1 cellular context compared by ENCODE assay signal in the genomic region with DNA sequence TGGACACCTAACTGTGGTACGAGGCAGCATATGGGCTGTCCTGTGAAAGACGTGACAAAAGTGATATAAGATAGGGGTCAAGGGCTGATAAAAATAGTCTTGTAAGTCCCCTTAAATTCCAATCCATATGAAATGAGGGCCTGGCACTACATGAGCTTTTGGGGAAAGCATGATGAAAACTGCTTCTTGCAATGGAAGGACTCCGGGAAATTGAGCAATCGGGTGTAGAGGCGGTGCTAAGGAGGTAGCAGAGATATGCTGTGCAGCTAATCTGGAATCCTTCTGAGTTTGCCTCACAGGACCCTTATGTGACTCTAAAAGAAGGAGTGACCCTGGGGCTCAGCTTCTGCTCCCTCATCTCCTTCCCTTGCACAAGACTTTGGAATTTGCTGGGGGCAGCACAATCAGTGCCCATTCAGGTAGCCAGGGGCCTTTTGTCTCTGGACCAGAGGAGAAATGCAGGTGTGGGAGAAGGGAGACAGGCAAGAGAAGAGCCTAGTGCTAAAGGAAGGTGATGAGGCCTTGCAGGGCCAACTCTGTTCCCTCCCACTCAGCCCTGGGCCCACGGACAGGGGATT.
TF ChIP-seq lines count a peak whose summit lies in the region.

No MANE protein-coding gene starts in this region.

TF ChIP-seq in liver, 16 proteins besides CTCF, POLR2A, EP300 and RAD21:
- TF ChIP-seq, protein P1, sequence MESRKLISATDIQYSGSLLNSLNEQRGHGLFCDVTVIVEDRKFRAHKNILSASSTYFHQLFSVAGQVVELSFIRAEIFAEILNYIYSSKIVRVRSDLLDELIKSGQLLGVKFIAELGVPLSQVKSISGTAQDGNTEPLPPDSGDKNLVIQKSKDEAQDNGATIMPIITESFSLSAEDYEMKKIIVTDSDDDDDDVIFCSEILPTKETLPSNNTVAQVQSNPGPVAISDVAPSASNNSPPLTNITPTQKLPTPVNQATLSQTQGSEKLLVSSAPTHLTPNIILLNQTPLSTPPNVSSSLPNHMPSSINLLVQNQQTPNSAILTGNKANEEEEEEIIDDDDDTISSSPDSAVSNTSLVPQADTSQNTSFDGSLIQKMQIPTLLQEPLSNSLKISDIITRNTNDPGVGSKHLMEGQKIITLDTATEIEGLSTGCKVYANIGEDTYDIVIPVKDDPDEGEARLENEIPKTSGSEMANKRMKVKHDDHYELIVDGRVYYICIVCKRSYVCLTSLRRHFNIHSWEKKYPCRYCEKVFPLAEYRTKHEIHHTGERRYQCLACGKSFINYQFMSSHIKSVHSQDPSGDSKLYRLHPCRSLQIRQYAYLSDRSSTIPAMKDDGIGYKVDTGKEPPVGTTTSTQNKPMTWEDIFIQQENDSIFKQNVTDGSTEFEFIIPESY (IDR thresholded peaks at IDR 0.05): no peak
- TF ChIP-seq RXRA (IDR thresholded peaks at IDR 0.05) (no peak), JUND (IDR thresholded peaks at IDR 0.05) (no peak), EGR1 (IDR thresholded peaks at IDR 0.05; ENCODE audit: low read depth in 2 of 2) (no peak), HNF4A (conservative IDR thresholded peaks at IDR 0.05) (no peak), HNF4G (IDR thresholded peaks at IDR 0.05) (no peak), FOXA1 (IDR thresholded peaks at IDR 0.05) (no peak), FOXA2 (IDR thresholded peaks at IDR 0.05) (no peak), YY1 (IDR thresholded peaks at IDR 0.05) (no peak), TAF1 (conservative IDR thresholded peaks at IDR 0.05) (no peak), SP1 (IDR thresholded peaks at IDR 0.05) (no peak)
- TF ChIP-seq, protein P2, sequence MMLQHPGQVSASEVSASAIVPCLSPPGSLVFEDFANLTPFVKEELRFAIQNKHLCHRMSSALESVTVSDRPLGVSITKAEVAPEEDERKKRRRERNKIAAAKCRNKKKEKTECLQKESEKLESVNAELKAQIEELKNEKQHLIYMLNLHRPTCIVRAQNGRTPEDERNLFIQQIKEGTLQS (IDR thresholded peaks at IDR 0.05): no peak
- TF ChIP-seq, protein P3, sequence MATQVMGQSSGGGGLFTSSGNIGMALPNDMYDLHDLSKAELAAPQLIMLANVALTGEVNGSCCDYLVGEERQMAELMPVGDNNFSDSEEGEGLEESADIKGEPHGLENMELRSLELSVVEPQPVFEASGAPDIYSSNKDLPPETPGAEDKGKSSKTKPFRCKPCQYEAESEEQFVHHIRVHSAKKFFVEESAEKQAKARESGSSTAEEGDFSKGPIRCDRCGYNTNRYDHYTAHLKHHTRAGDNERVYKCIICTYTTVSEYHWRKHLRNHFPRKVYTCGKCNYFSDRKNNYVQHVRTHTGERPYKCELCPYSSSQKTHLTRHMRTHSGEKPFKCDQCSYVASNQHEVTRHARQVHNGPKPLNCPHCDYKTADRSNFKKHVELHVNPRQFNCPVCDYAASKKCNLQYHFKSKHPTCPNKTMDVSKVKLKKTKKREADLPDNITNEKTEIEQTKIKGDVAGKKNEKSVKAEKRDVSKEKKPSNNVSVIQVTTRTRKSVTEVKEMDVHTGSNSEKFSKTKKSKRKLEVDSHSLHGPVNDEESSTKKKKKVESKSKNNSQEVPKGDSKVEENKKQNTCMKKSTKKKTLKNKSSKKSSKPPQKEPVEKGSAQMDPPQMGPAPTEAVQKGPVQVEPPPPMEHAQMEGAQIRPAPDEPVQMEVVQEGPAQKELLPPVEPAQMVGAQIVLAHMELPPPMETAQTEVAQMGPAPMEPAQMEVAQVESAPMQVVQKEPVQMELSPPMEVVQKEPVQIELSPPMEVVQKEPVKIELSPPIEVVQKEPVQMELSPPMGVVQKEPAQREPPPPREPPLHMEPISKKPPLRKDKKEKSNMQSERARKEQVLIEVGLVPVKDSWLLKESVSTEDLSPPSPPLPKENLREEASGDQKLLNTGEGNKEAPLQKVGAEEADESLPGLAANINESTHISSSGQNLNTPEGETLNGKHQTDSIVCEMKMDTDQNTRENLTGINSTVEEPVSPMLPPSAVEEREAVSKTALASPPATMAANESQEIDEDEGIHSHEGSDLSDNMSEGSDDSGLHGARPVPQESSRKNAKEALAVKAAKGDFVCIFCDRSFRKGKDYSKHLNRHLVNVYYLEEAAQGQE (IDR thresholded peaks at IDR 0.05): no peak
